11 cellular contexts compared by ENCODE assay signal in genomic region chr1:91948501-91949355, GRCh38. TPM values are rescaled to one million over a fixed set of nuclear protein-coding genes. Genes with fewer than 3 reads are reported as not detected.
DNase-seq lines count a peak whose midpoint lies in the region; ATAC-seq, FAIRE-seq and TF ChIP-seq lines count a peak whose summit lies in the region.
"Had no signal": no experiment of that assay in that cellular context is flagged by ENCODE, and none has a peak within 500 bp of the region (broad histone marks: within the 10 kb centered on the region; RNA-seq: fewer than 3 reads in every experiment).

No MANE protein-coding gene starts in this region.

- H3K36me3 ChIP-seq in small intestine (ENCODE audit: control insufficient read depth in 2 of 2, insufficient read depth in 2 of 2, low read length in 2 of 2) (no peaks in the 10 kb centered on the region), WERI-Rb-1 (no peaks in the 10 kb centered on the region)

- WGBS in small intestine, 3 donors, result 74 to 85% (median 76%) methylated on average over 29 of the region's 29 CpGs

- H3K9me3 ChIP-seq in small intestine (ENCODE audit: control insufficient read depth, low read depth) (no peaks in the 10 kb centered on the region), WERI-Rb-1 (ENCODE audit: severe bottlenecking) (no peaks in the 10 kb centered on the region)
- H3K9me3 ChIP-seq: A549 had no signal

- H3K4me3 Mint-ChIP-seq in activated CD4-positive, alpha-beta T cell treated with anti-CD3 and anti-CD28 coated beads for 36 hours, result peak overlapping the region; percentile 30

- no peaks in the 10 kb centered on the region for H3K36me3 Mint-ChIP-seq in activated CD4-positive, alpha-beta T cell treated with anti-CD3 and anti-CD28 coated beads for 36 hours (ENCODE audit: low read depth)
- peaks cover 0 to 7% of the 10 kb centered on the region in 2 donors for H3K36me3 Mint-ChIP-seq in activated naive CD4-positive, alpha-beta T cell treated with anti-CD3 and anti-CD28 coated beads, Interleukin-2, amount 50 U/mL, for 72 hours

- no peaks in the 10 kb centered on the region for H3K4me1 ChIP-seq in small intestine (ENCODE audit: control insufficient read depth in 2 of 2, insufficient read depth in 1 of 2, low read depth in 1 of 2, low read length in 1 of 2)
- H3K4me1 ChIP-seq: A549 had no signal

- FAIRE-seq in small intestine (lab: Jason Lieb, UNC), result no peak
- FAIRE-seq: A549 had no signal

- DNase-seq in activated CD4-positive, alpha-beta T cell treated with anti-CD3 and anti-CD28 coated beads for 36 hours, result peak; percentile 35
- DNase-seq in activated CD4-positive, alpha-beta T cell treated with anti-CD3 and anti-CD28 coated beads for 1 hour, result no peak
- DNase-seq in T-helper 1 cell (peak in 4 of 5 donors; percentile 49 to 95 (median 60)), small intestine (peak; percentile 41), NCI-H146 (lab: John Stamatoyannopoulos, UW) (no peak), WERI-Rb-1 (no peak)
- no peak for DNase-seq in activated naive CD4-positive, alpha-beta T cell treated with anti-CD3 and anti-CD28 coated beads, Interleukin-2, amount 50 U/mL, for 72 hours (ENCODE audit: low spot score in 2 of 2)
- DNase-seq: substantia nigra had no signal

- H3K27me3 Mint-ChIP-seq in activated CD4-positive, alpha-beta T cell treated with anti-CD3 and anti-CD28 coated beads for 36 hours, result no peaks in the 10 kb centered on the region

- peak; percentile 66 for ATAC-seq in activated CD4-positive, alpha-beta T cell treated with anti-CD3 and anti-CD28 coated beads for 36 hours
- peak; percentile 22 to 30 for ATAC-seq in activated naive CD4-positive, alpha-beta T cell treated with anti-CD3 and anti-CD28 coated beads, Interleukin-2, amount 50 U/mL, for 72 hours
- ATAC-seq in HG03469 (IDR thresholded peaks at IDR 0.05; ENCODE audit: unreplicated experiment), result no peak
- ATAC-seq: A549 had no signal

- no peak for TF ChIP-seq CTCF in WERI-Rb-1 (IDR thresholded peaks at IDR 0.05; ENCODE audit: low read depth, low read length)

- peaks cover 15% of the 10 kb centered on the region for H3K4me1 Mint-ChIP-seq in activated CD4-positive, alpha-beta T cell treated with anti-CD3 and anti-CD28 coated beads for 36 hours

- peak overlapping the region in 1 of 2 donors; percentile 35 for H3K27ac ChIP-seq in small intestine (ENCODE audit: low read depth in 1 of 2, low read length in 1 of 2)
- H3K27ac ChIP-seq in WERI-Rb-1, result no peak overlapping the region
- H3K27ac ChIP-seq: A549 had no signal

- H3K4me3 ChIP-seq in small intestine (ENCODE audit: low read depth in 1 of 2, low read length in 2 of 2) (no peak overlapping the region), WERI-Rb-1 (ENCODE audit: low read depth, low read length) (no peak overlapping the region)
- H3K4me3 ChIP-seq: A549 had no signal

- intact Hi-C loops in activated CD4-positive, alpha-beta T cell treated with anti-CD3 and anti-CD28 coated beads for 36 hours (cut with DNase I, micrococcal nuclease), result no loop called here

- no peaks in the 10 kb centered on the region for H3K9me3 Mint-ChIP-seq in activated CD4-positive, alpha-beta T cell treated with anti-CD3 and anti-CD28 coated beads for 36 hours (ENCODE audit: low read depth)
- peaks cover 0 to 7% of the 10 kb centered on the region in 2 donors for H3K9me3 Mint-ChIP-seq in activated naive CD4-positive, alpha-beta T cell treated with anti-CD3 and anti-CD28 coated beads, Interleukin-2, amount 50 U/mL, for 72 hours

- POLR2A ChIA-PET in activated CD4-positive, alpha-beta T cell treated with anti-CD3 and anti-CD28 coated beads for 36 hours (lab: Charles Lee), result no interaction called here

- no peaks in the 10 kb centered on the region for H3K27me3 ChIP-seq in small intestine (ENCODE audit: control insufficient read depth in 2 of 2, insufficient read depth in 2 of 2, low read length in 2 of 2)
- H3K27me3 ChIP-seq in WERI-Rb-1 (ENCODE audit: insufficient read depth, low read depth, severe bottlenecking), result no peaks in the 10 kb centered on the region

- peak overlapping the region; percentile 33 for H3K27ac Mint-ChIP-seq in activated CD4-positive, alpha-beta T cell treated with anti-CD3 and anti-CD28 coated beads for 36 hours
- H3K27ac Mint-ChIP-seq in activated naive CD4-positive, alpha-beta T cell treated with anti-CD3 and anti-CD28 coated beads, Interleukin-2, amount 50 U/mL, for 72 hours, result no peak overlapping the region

- CTCF ChIA-PET in activated CD4-positive, alpha-beta T cell treated with anti-CD3 and anti-CD28 coated beads for 36 hours (lab: Charles Lee), result no interaction called here

RNA-seq across cellular contexts. Expression of gene BRDT, which starts 0.5 kb away (rescaled TPM):
- not detected for total RNA-seq in activated CD4-positive, alpha-beta T cell treated with anti-CD3 and anti-CD28 coated beads for 36 hours
- under 1 TPM in 1 of 2 donors, not detected in 1; 0.10 TPM for total RNA-seq in activated naive CD4-positive, alpha-beta T cell treated with anti-CD3 and anti-CD28 coated beads, Interleukin-2, amount 50 U/mL, for 72 hours
- not detected for polyA plus RNA-seq in small intestine
- total RNA-seq: M059J had no signal
- polyA plus RNA-seq: A549 had no signal

Comparison
In these comparisons a context has a peak if more than half of its experiments do, and no peak if none do; other contexts are left out.
1. DNase-seq: peak in activated CD4-positive, alpha-beta T cell treated with anti-CD3 and anti-CD28 coated beads for 36 hours (single experiment), T-helper 1 cell (4 of 5) and small intestine (single experiment); none in activated CD4-positive, alpha-beta T cell treated with anti-CD3 and anti-CD28 coated beads for 1 hour (single experiment), activated naive CD4-positive, alpha-beta T cell treated with anti-CD3 and anti-CD28 coated beads, Interleukin-2, amount 50 U/mL, for 72 hours (0 of 2), NCI-H146 (single experiment) and WERI-Rb-1 (single experiment).